ENCODE assay signal across 19 cellular contexts in genomic region chr19:10669246-10669645, GRCh38. TPM values are rescaled to one million over a fixed set of nuclear protein-coding genes. Genes with fewer than 3 reads are reported as not detected.
DNase-seq lines count a peak whose midpoint lies in the region; ATAC-seq and TF ChIP-seq lines count a peak whose summit lies in the region.
"Had no signal": no experiment of that assay in that cellular context is flagged by ENCODE, and none has a peak within 500 bp of the region (broad histone marks: within the 10 kb centered on the region; RNA-seq: fewer than 3 reads in every experiment).

No MANE protein-coding gene starts in this region.

- BruUV-seq in A673 (replicated peaks; lab: Mats Ljungman, UMichigan): no TSS peak

- no peaks in the 10 kb centered on the region for H3K27me3 Mint-ChIP-seq in natural killer cell (ENCODE audit: low read depth in 2 of 2)
- H3K27me3 Mint-ChIP-seq in natural killer cell treated with Interleukin-12 subunit alpha and Interleukin-12 subunit beta and Interleukin-15 and Interleukin-18, amount 100 ng/mL, for 72 hours: no peaks in the 10 kb centered on the region
- H3K27me3 Mint-ChIP-seq in activated CD4-positive, alpha-beta memory T cell treated with anti-CD3 and anti-CD28 coated beads, Interleukin-2, amount 10 ng/mL, durations not matched to agents 7 days and 5 days: no peaks in the 10 kb centered on the region

- DNase-seq in natural killer cell (no peak), islet precursor cell (no peak), A673 (ENCODE audit: low spot score) (no peak), cardiac septum (ENCODE audit: low spot score) (no peak)
- DNase-seq in natural killer cell treated with Interleukin-12 subunit alpha and Interleukin-12 subunit beta and Interleukin-15 and Interleukin-18, amount 100 ng/mL, for 72 hours (ENCODE audit: low spot score): no peak
- no peak for DNase-seq in activated CD4-positive, alpha-beta memory T cell treated with anti-CD3 and anti-CD28 coated beads, Interleukin-2, amount 10 ng/mL, durations not matched to agents 7 days and 5 days
- DNase-seq: activated CD4-positive, CD25-positive, alpha-beta regulatory T cell; central memory CD4-positive, alpha-beta T cell; GOT3; KG1; left colon; NCI-H1092; NCI-H524 treated with DMSO at 0.1 percent for 48 hours; sigmoid colon; stimulated activated CD4-positive, alpha-beta T cell treated with anti-CD3 and anti-CD28 coated beads, Interleukin-1b, Interleukin-23, amount 100 ng/mL, for 48 hours; substantia nigra had no signal

- H3K36me3 ChIP-seq in A673 (ENCODE audit: insufficient read depth, low read length, poor library complexity, severe bottlenecking): peaks cover 48% of the 10 kb centered on the region

- H3K4me3 Mint-ChIP-seq in natural killer cell: no peak overlapping the region
- H3K4me3 Mint-ChIP-seq in natural killer cell treated with Interleukin-12 subunit alpha and Interleukin-12 subunit beta and Interleukin-15 and Interleukin-18, amount 100 ng/mL, for 72 hours: no peak overlapping the region
- no peak overlapping the region for H3K4me3 Mint-ChIP-seq in activated CD4-positive, alpha-beta memory T cell treated with anti-CD3 and anti-CD28 coated beads, Interleukin-2, amount 10 ng/mL, durations not matched to agents 7 days and 5 days
- H3K4me3 Mint-ChIP-seq: T-helper 2 cell treated with Interferon-gamma antibody and Interleukin-4, amounts not matched to agents 5 μg/mL and 100 μg/mL, for 36 hours had no signal

- peaks cover 28% of the 10 kb centered on the region for H3K4me1 ChIP-seq in A673 (ENCODE audit: insufficient read depth, low read length, poor library complexity, severe bottlenecking)
- H3K4me1 ChIP-seq: SJSA1 had no signal

- H3K27me3 ChIP-seq in A673 (replicated peaks; ENCODE audit: insufficient read depth, low read depth, low read length, poor library complexity): no peaks in the 10 kb centered on the region
- H3K27me3 ChIP-seq: sigmoid colon, SJSA1 had no signal

- H3K4me3 ChIP-seq in A673 (ENCODE audit: low read depth, low read length, poor library complexity, severe bottlenecking): no peak overlapping the region
- H3K4me3 ChIP-seq: sigmoid colon, SJSA1 had no signal

- peak overlapping the region; percentile 18 to 51 for H3K27ac Mint-ChIP-seq in natural killer cell
- peak overlapping the region in 1 of 2 donors; percentile 20 for H3K27ac Mint-ChIP-seq in natural killer cell treated with Interleukin-12 subunit alpha and Interleukin-12 subunit beta and Interleukin-15 and Interleukin-18, amount 100 ng/mL, for 72 hours
- peak overlapping the region; percentile 56 for H3K27ac Mint-ChIP-seq in activated CD4-positive, alpha-beta memory T cell treated with anti-CD3 and anti-CD28 coated beads, Interleukin-2, amount 10 ng/mL, durations not matched to agents 7 days and 5 days
- H3K27ac Mint-ChIP-seq: T-helper 2 cell treated with Interferon-gamma antibody and Interleukin-4, amounts not matched to agents 5 μg/mL and 100 μg/mL, for 36 hours had no signal

- no peak overlapping the region for H3K27ac ChIP-seq in A673 (ENCODE audit: low read depth, low read length, poor library complexity, severe bottlenecking)
- H3K27ac ChIP-seq: sigmoid colon, SJSA1 had no signal

- ATAC-seq in natural killer cell (no peak), esophagus mucosa (peak; percentile 56)
- ATAC-seq in natural killer cell treated with Interleukin-12 subunit alpha and Interleukin-12 subunit beta and Interleukin-15 and Interleukin-18, amount 100 ng/mL, for 72 hours: no peak
- ATAC-seq: left colon had no signal

- no peaks in the 10 kb centered on the region for H3K9me3 ChIP-seq in A673 (ENCODE audit: low read depth, low read length, poor library complexity, severe bottlenecking)
- H3K9me3 ChIP-seq: sigmoid colon, SJSA1 had no signal

- intact Hi-C loops in natural killer cell (cut with micrococcal nuclease) (no loop called here), A673 (cut with micrococcal nuclease; ENCODE audit: unreplicated experiment) (no loop called here), cardiac septum (cut with DNase I) (no loop called here)

- H3K4me1 Mint-ChIP-seq in natural killer cell: peaks cover 33 to 34% of the 10 kb centered on the region in 2 donors
- peaks cover 28 to 32% of the 10 kb centered on the region in 2 donors for H3K4me1 Mint-ChIP-seq in natural killer cell treated with Interleukin-12 subunit alpha and Interleukin-12 subunit beta and Interleukin-15 and Interleukin-18, amount 100 ng/mL, for 72 hours (ENCODE audit: low read depth in 2 of 2)
- peaks cover 31% of the 10 kb centered on the region for H3K4me1 Mint-ChIP-seq in activated CD4-positive, alpha-beta memory T cell treated with anti-CD3 and anti-CD28 coated beads, Interleukin-2, amount 10 ng/mL, durations not matched to agents 7 days and 5 days

- POLR2A ChIA-PET in activated CD4-positive, alpha-beta memory T cell treated with anti-CD3 and anti-CD28 coated beads, Interleukin-2, amount 10 ng/mL, durations not matched to agents 7 days and 5 days (lab: Charles Lee): no interaction called here
- POLR2A ChIA-PET in A673 (lab: Charles Lee; ENCODE audit: low non-redundant PET): interaction anchor here (0.6 kb wide), 1 partner anchor 27 kb away, joined by 3 read pairs; no protein-coding TSS in a partner anchor

- CTCF ChIA-PET in activated CD4-positive, alpha-beta memory T cell treated with anti-CD3 and anti-CD28 coated beads, Interleukin-2, amount 10 ng/mL, durations not matched to agents 7 days and 5 days (lab: Charles Lee): no interaction called here
- CTCF ChIA-PET in A673 (lab: Charles Lee): no interaction called here

- TF ChIP-seq CTCF in natural killer cell (IDR thresholded peaks at IDR 0.05): no peak
- no peak for TF ChIP-seq CTCF in A673 (conservative IDR thresholded peaks at IDR 0.05; ENCODE audit: low read depth, low read length)

- H3K36me3 Mint-ChIP-seq in natural killer cell: no peaks in the 10 kb centered on the region
- H3K36me3 Mint-ChIP-seq in natural killer cell treated with Interleukin-12 subunit alpha and Interleukin-12 subunit beta and Interleukin-15 and Interleukin-18, amount 100 ng/mL, for 72 hours: no peaks in the 10 kb centered on the region
- peaks cover 36% of the 10 kb centered on the region for H3K36me3 Mint-ChIP-seq in activated CD4-positive, alpha-beta memory T cell treated with anti-CD3 and anti-CD28 coated beads, Interleukin-2, amount 10 ng/mL, durations not matched to agents 7 days and 5 days (ENCODE audit: low read depth)

- no peaks in the 10 kb centered on the region for H3K9me3 Mint-ChIP-seq in natural killer cell
- H3K9me3 Mint-ChIP-seq in natural killer cell treated with Interleukin-12 subunit alpha and Interleukin-12 subunit beta and Interleukin-15 and Interleukin-18, amount 100 ng/mL, for 72 hours: no peaks in the 10 kb centered on the region
- H3K9me3 Mint-ChIP-seq in activated CD4-positive, alpha-beta memory T cell treated with anti-CD3 and anti-CD28 coated beads, Interleukin-2, amount 10 ng/mL, durations not matched to agents 7 days and 5 days: no peaks in the 10 kb centered on the region
- H3K9me3 Mint-ChIP-seq: T-helper 2 cell treated with Interferon-gamma antibody and Interleukin-4, amounts not matched to agents 5 μg/mL and 100 μg/mL, for 36 hours had no signal

RNA-seq across cellular contexts. Expression of gene ILF3, which starts 15.1 kb away (rescaled TPM):
- total RNA-seq in natural killer cell: 100 to 1,000 TPM; 329 to 365 (median 332) TPM
- total RNA-seq in natural killer cell treated with Interleukin-12 subunit alpha and Interleukin-12 subunit beta and Interleukin-15 and Interleukin-18, amount 100 ng/mL, for 72 hours: 100 to 1,000 TPM; 298 to 579 TPM
- 100 to 1,000 TPM; 301 to 324 TPM for total RNA-seq in activated CD4-positive, alpha-beta memory T cell treated with anti-CD3 and anti-CD28 coated beads, Interleukin-2, amount 10 ng/mL, durations not matched to agents 7 days and 5 days
- 160 TPM for total RNA-seq in esophagus mucosa
- total RNA-seq in A673 (2021): 665 and 683 TPM in 2 replicates
- total RNA-seq in cardiac septum: 115 TPM

RNA-seq across cellular contexts. Expression of gene QTRT1, which starts 32.0 kb away (rescaled TPM):
- total RNA-seq in natural killer cell (10 to 100 TPM; 29.0 to 37.5 (median 29.9) TPM), esophagus mucosa (30.5 TPM), A673 (2021) (82.4 and 89.6 TPM in 2 replicates), cardiac septum (24.9 TPM)
- total RNA-seq in natural killer cell treated with Interleukin-12 subunit alpha and Interleukin-12 subunit beta and Interleukin-15 and Interleukin-18, amount 100 ng/mL, for 72 hours: 100 to 1,000 TPM in 1 of 2 donors, 10 to 100 TPM in 1; 32.0 to 110 TPM
- total RNA-seq in activated CD4-positive, alpha-beta memory T cell treated with anti-CD3 and anti-CD28 coated beads, Interleukin-2, amount 10 ng/mL, durations not matched to agents 7 days and 5 days: 10 to 100 TPM; 24.0 to 26.4 TPM

RNA-seq across cellular contexts. Expression of gene SLC44A2, which starts 43.9 kb away (rescaled TPM):
- total RNA-seq in natural killer cell (100 to 1,000 TPM; 231 to 306 (median 279) TPM), esophagus mucosa (109 TPM), A673 (2021) (35.4 and 52.2 TPM in 2 replicates), cardiac septum (114 TPM)
- 10 to 100 TPM; 63.9 to 67.9 TPM for total RNA-seq in natural killer cell treated with Interleukin-12 subunit alpha and Interleukin-12 subunit beta and Interleukin-15 and Interleukin-18, amount 100 ng/mL, for 72 hours
- total RNA-seq in activated CD4-positive, alpha-beta memory T cell treated with anti-CD3 and anti-CD28 coated beads, Interleukin-2, amount 10 ng/mL, durations not matched to agents 7 days and 5 days: 100 to 1,000 TPM; 147 to 152 TPM

RNA-seq across cellular contexts. Expression of gene DNM2, which starts 48.6 kb away (rescaled TPM):
- total RNA-seq in natural killer cell (100 to 1,000 TPM; 419 to 491 (median 428) TPM), esophagus mucosa (79.8 TPM), A673 (2021) (143 and 155 TPM in 2 replicates), cardiac septum (138 TPM)
- 100 to 1,000 TPM; 403 to 422 TPM for total RNA-seq in natural killer cell treated with Interleukin-12 subunit alpha and Interleukin-12 subunit beta and Interleukin-15 and Interleukin-18, amount 100 ng/mL, for 72 hours
- 100 to 1,000 TPM; 277 to 288 TPM for total RNA-seq in activated CD4-positive, alpha-beta memory T cell treated with anti-CD3 and anti-CD28 coated beads, Interleukin-2, amount 10 ng/mL, durations not matched to agents 7 days and 5 days
